8 cellular contexts compared by ENCODE assay signal in genomic region chr10:78033623-78034470, GRCh38. TPM values are rescaled to one million over a fixed set of nuclear protein-coding genes. Genes with fewer than 3 reads are reported as not detected.
DNase-seq lines count a peak whose midpoint lies in the region; ATAC-seq and TF ChIP-seq lines count a peak whose summit lies in the region.

RPS24 (plus strand) TSS chr10:78033863; CDS start chr10:78033902, 39 bp downstream.

- H3K4me3 ChIP-seq in BE2C (ENCODE audit: low read depth, low read length) (peak within 1 kb of the TSS; percentile 94), colonic mucosa (peak within 1 kb of the TSS; percentile 76)

- no peaks in the 10 kb centered on the region for H3K9me3 ChIP-seq in BE2C
- no peaks in the 10 kb centered on the region for H3K9me3 ChIP-seq in colonic mucosa

- TF ChIP-seq CTCF in BE2C (IDR thresholded peaks at IDR 0.05; ENCODE audit: low read depth, low read length) (no peak), colonic mucosa (IDR thresholded peaks at IDR 0.05) (no peak)

- H3K27me3 ChIP-seq in BE2C (no peaks in the 10 kb centered on the region), colonic mucosa (no peaks in the 10 kb centered on the region)

- peak within 1 kb of the TSS; percentile 48 to 82 for H3K9ac ChIP-seq in colonic mucosa (ENCODE audit: low read depth in 2 of 2, low read length in 2 of 2)

- intact Hi-C loops in colonic mucosa (cut with DNase I): no loop called here

- DNase-seq in BE2C (peak; percentile 95), GM19240 (ENCODE audit: insufficient read length, low spot score) (peak; percentile 45), NCI-H526 (lab: John Stamatoyannopoulos, UW) (peak; percentile 89 to 96), colonic mucosa (peak; percentile 96), kidney tubule cell (ENCODE audit: low spot score) (peak; percentile 98)
- DNase-seq in activated CD4-positive, alpha-beta T cell treated with anti-CD3 and anti-CD28 coated beads for 48 hours: peak; percentile 96
- peak; percentile 88 to 92 (median 90) for DNase-seq in stimulated activated CD4-positive, alpha-beta T cell treated with anti-CD3 and anti-CD28 coated beads, Interleukin-1b, Interleukin-23, amount 100 ng/mL, for 24 hours (ENCODE audit: low read depth in 4 of 4, low spot score in 1 of 4)

- peak; percentile 80 for ATAC-seq in HG03460 (IDR thresholded peaks at IDR 0.05; ENCODE audit: unreplicated experiment)

- peak within 1 kb of the TSS; percentile 66 for H3K27ac ChIP-seq in colonic mucosa

- H3K4me1 ChIP-seq in BE2C: peaks cover 15% of the 10 kb centered on the region
- H3K4me1 ChIP-seq in colonic mucosa: no peaks in the 10 kb centered on the region

- H3K36me3 ChIP-seq in BE2C: peaks cover 45% of the 10 kb centered on the region
- H3K36me3 ChIP-seq in colonic mucosa: peaks cover 13% of the 10 kb centered on the region

RNA-seq across cellular contexts. Expression of gene RPS24, which starts in this region (rescaled TPM):
- polyA plus RNA-seq in BE2C (2012; ENCODE audit: insufficient read depth, insufficient read length, low read depth): 2,087 TPM
- total RNA-seq in colonic mucosa: 1,000 to 10,000 TPM; 1,326 to 1,370 TPM

Comparison
In these comparisons a context has a peak if more than half of its experiments do, and no peak if none do; other contexts are left out.
1. Peak in every context shown above with its lines: DNase-seq, ATAC-seq, H3K4me3 ChIP-seq and H3K27ac ChIP-seq.
2. DNase-seq: peak in every context shown above with its lines; median percentile 98 in kidney tubule cell; 96 in activated CD4-positive, alpha-beta T cell treated with anti-CD3 and anti-CD28 coated beads for 48 hours; 96 in colonic mucosa; 95 in BE2C; 92 in NCI-H526; 90 in stimulated activated CD4-positive, alpha-beta T cell treated with anti-CD3 and anti-CD28 coated beads, Interleukin-1b, Interleukin-23, amount 100 ng/mL, for 24 hours; 45 in GM19240.